12 cellular contexts compared by ENCODE assay signal in genomic region chr12:105278043-105278697, GRCh38. TPM values are rescaled to one million over a fixed set of nuclear protein-coding genes. Genes with fewer than 3 reads are reported as not detected.
DNase-seq lines count a peak whose midpoint lies in the region; ATAC-seq and TF ChIP-seq lines count a peak whose summit lies in the region.
"Had no signal": no experiment of that assay in that cellular context is flagged by ENCODE, and none has a peak within 500 bp of the region (broad histone marks: within the 10 kb centered on the region; RNA-seq: fewer than 3 reads in every experiment).

No MANE protein-coding gene starts in this region.

- H2AFZ ChIP-seq in SK-N-SH (ENCODE audit: low read depth): no peak overlapping the region

- H4K20me1 ChIP-seq in SK-N-SH (ENCODE audit: insufficient read depth): no peaks in the 10 kb centered on the region

- peak; percentile 25 for ATAC-seq in gastroesophageal sphincter
- ATAC-seq: activated CD4-positive, alpha-beta T cell treated with anti-CD3 and anti-CD28 coated beads for 36 hours had no signal

- H3K79me2 ChIP-seq in SK-N-SH (ENCODE audit: insufficient read depth): no peaks in the 10 kb centered on the region; the same call in 1 of the 2 replicates

- no peak for TF ChIP-seq POLR2A in gastroesophageal sphincter (IDR thresholded peaks at IDR 0.05)

- H3K36me3 ChIP-seq in SK-N-SH (replicated peaks in 1 of 2; ENCODE audit: control insufficient read depth in 1 of 2, insufficient read depth in 2 of 2, low read length in 1 of 2) (no peaks in the 10 kb centered on the region), gastroesophageal sphincter (no peaks in the 10 kb centered on the region), tibial artery (no peaks in the 10 kb centered on the region)

- H3K9ac ChIP-seq in SK-N-SH: no peak overlapping the region

- DNase-seq in DMS53 (lab: John Stamatoyannopoulos, UW) (peak; percentile 41), DMS53 treated with DMSO at 0.1 percent for 48 hours (lab: John Stamatoyannopoulos, UW; ENCODE audit: unreplicated experiment) (no peak), SK-N-SH (peak; percentile 11), tibial artery (peak in 1 of 2 donors; percentile 23), DMS79 (lab: John Stamatoyannopoulos, UW) (no peak), hippocampal formation (lab: John Stamatoyannopoulos, UW) (no peak), Ammon's horn (ENCODE audit: low spot score) (no peak)
- DNase-seq: activated CD4-positive, alpha-beta T cell treated with anti-CD3 and anti-CD28 coated beads for 36 hours; foreskin melanocyte; NCI-H1048; substantia nigra had no signal

- intact Hi-C loops in tibial artery (cut with DNase I; ENCODE audit: low total_unique reads): no loop called here

- no peak overlapping the region for H3K4me3 ChIP-seq in SK-N-SH (ENCODE audit: low read depth in 2 of 2, low read length in 1 of 2)
- no peak overlapping the region for H3K4me3 ChIP-seq in gastroesophageal sphincter
- H3K4me3 ChIP-seq in tibial artery: no peak overlapping the region

- H3K27me3 ChIP-seq in SK-N-SH (ENCODE audit: insufficient read depth): no peaks in the 10 kb centered on the region
- peaks cover 16% of the 10 kb centered on the region for H3K27me3 ChIP-seq in gastroesophageal sphincter
- no peaks in the 10 kb centered on the region for H3K27me3 ChIP-seq in tibial artery

- no peaks in the 10 kb centered on the region for H3K9me2 ChIP-seq in SK-N-SH

- no peaks in the 10 kb centered on the region for H3K9me3 ChIP-seq in SK-N-SH
- no peaks in the 10 kb centered on the region for H3K9me3 ChIP-seq in gastroesophageal sphincter
- no peaks in the 10 kb centered on the region for H3K9me3 ChIP-seq in tibial artery

- 77% methylated on average over 4 of the region's 4 CpGs for WGBS in SK-N-SH (ENCODE audit: low lambda C conversion rate)
- WGBS in gastroesophageal sphincter (ENCODE audit: low coverage in 1 of 2), 2 donors: 58 to 63% methylated on average over 3 to 4 of the region's 4 CpGs

- TF ChIP-seq CTCF in SK-N-SH (IDR thresholded peaks at IDR 0.05) (peak; percentile 42), gastroesophageal sphincter (IDR thresholded peaks at IDR 0.05) (no peak), tibial artery (IDR thresholded peaks at IDR 0.05) (peak; percentile 31 to 41)

- H3K4me2 ChIP-seq in SK-N-SH: no peak overlapping the region

- no peak for TF ChIP-seq RAD21 in SK-N-SH (IDR thresholded peaks at IDR 0.05; ENCODE audit: low read length)

- H3K4me1 ChIP-seq in SK-N-SH (ENCODE audit: control insufficient read depth in 1 of 2, insufficient read depth in 2 of 2, low read depth in 1 of 2, low read length in 1 of 2): peaks cover 0 to 3% of the 10 kb centered on the region in 2 experiments; a peak in 1 of 4 replicates
- no peaks in the 10 kb centered on the region for H3K4me1 ChIP-seq in gastroesophageal sphincter
- H3K4me1 ChIP-seq in tibial artery: peaks cover 0 to 10% (median 2%) of the 10 kb centered on the region in 4 donors

- POLR2A ChIA-PET in SK-N-SH (lab: Yijun Ruan, JAX): no interaction called here

- H3F3A ChIP-seq in SK-N-SH (replicated peaks; ENCODE audit: insufficient read depth): no peaks in the 10 kb centered on the region

- no peak for TF ChIP-seq EP300 in SK-N-SH (IDR thresholded peaks at IDR 0.05; ENCODE audit: borderline replicate concordance in 1 of 2, low read depth in 1 of 2, low read length in 1 of 2)
- no peak for TF ChIP-seq EP300 in gastroesophageal sphincter (IDR thresholded peaks at IDR 0.05)

- H3K27ac ChIP-seq in SK-N-SH (ENCODE audit: low read depth in 2 of 2, low read length in 1 of 2): no peak overlapping the region
- no peak overlapping the region for H3K27ac ChIP-seq in gastroesophageal sphincter
- peak overlapping the region; percentile 32 to 42 for H3K27ac ChIP-seq in tibial artery

- CTCF ChIA-PET in SK-N-SH (lab: Yijun Ruan, JAX): interaction anchor here (0.7 kb wide), 1 partner anchor 47 kb away, joined by 3 read pairs; no protein-coding TSS in a partner anchor

TF ChIP-seq in SK-N-SH, 30 proteins besides CTCF, POLR2A, EP300 and RAD21:
- no peak for TF ChIP-seq USF1 (IDR thresholded peaks at IDR 0.05; ENCODE audit: borderline replicate concordance, low read depth)
- no peak for TF ChIP-seq JUND (IDR thresholded peaks at IDR 0.05)
- no peak for TF ChIP-seq MEF2A (IDR thresholded peaks at IDR 0.05; ENCODE audit: borderline replicate concordance, low read depth)

RNA-seq across cellular contexts. Expression of gene APPL2, which starts 42.2 kb away (rescaled TPM):
- polyA plus RNA-seq in SK-N-SH (2012; rRNA removed): 59.2 and 65.9 TPM in 2 replicates
- 69.2 and 93.5 TPM in 2 replicates for polyA plus RNA-seq in SK-N-SH (2012; cell fraction: cytosol; rRNA removed)
- 71.4 and 120 TPM in 2 replicates for polyA plus RNA-seq in SK-N-SH (2012; cell fraction: nucleus; rRNA removed)
- total RNA-seq in gastroesophageal sphincter: 10 to 100 TPM; 17.0 to 32.4 (median 23.4) TPM

RNA-seq across cellular contexts. Expression of gene C12orf75, which starts 52.3 kb away (rescaled TPM):
- 221 and 299 TPM in 2 replicates for polyA plus RNA-seq in SK-N-SH (2012; rRNA removed)
- 363 and 501 TPM in 2 replicates for polyA plus RNA-seq in SK-N-SH (2012; cell fraction: cytosol; rRNA removed)
- 63.0 and 90.2 TPM in 2 replicates for polyA plus RNA-seq in SK-N-SH (2012; cell fraction: nucleus; rRNA removed)
- 1 to 10 TPM in 3 of 4 donors, not detected in 1; 1.9 to 4.3 (median 2.2) TPM for total RNA-seq in gastroesophageal sphincter

Comparison
In these comparisons a context has a peak if more than half of its experiments do, and no peak if none do; other contexts are left out.
1. DNase-seq: peak in DMS53 (single experiment) and SK-N-SH (single experiment); none in DMS53 treated with DMSO at 0.1 percent for 48 hours (single experiment), DMS79 (single experiment), hippocampal formation (0 of 2) and Ammon's horn (single experiment).
2. H3K27ac ChIP-seq: peak in tibial artery (2 of 2); none in SK-N-SH (0 of 2) and gastroesophageal sphincter (0 of 4).
3. CTCF ChIP-seq: peak in SK-N-SH (single experiment) and tibial artery (2 of 2); none in gastroesophageal sphincter (0 of 4).